ENCODE assay signal across 15 cellular contexts in genomic region chr17:47843391-47843730, GRCh38. TPM values are rescaled to one million over a fixed set of nuclear protein-coding genes. Genes with fewer than 3 reads are reported as not detected.
A peak's percentile ranks its signal among the peaks of the same experiment; 100 is the strongest.
DNase-seq lines count a peak whose midpoint lies in the region; TF ChIP-seq lines count a peak whose summit lies in the region.
"Had no signal": no experiment of that assay in that cellular context is flagged by ENCODE, and none has a peak within 500 bp of the region (broad histone marks: within the 10 kb centered on the region; RNA-seq: fewer than 3 reads in every experiment).

No MANE protein-coding gene starts in this region.

- H3K4me3 Mint-ChIP-seq in brain (peak overlapping the region in 4 of 5 experiments; percentile 26 to 75 (median 46)), progenitor cell of endocrine pancreas (ENCODE audit: low read depth) (no peak overlapping the region)
- H3K4me3 Mint-ChIP-seq: activated CD8-positive, alpha-beta T cell treated with anti-CD3 and anti-CD28 coated beads for 36 hours; activated naive CD8-positive, alpha-beta T cell treated with anti-CD3 and anti-CD28 coated beads for 36 hours; stimulated activated naive CD8-positive, alpha-beta T cell treated with anti-CD3 and anti-CD28 coated beads, Interleukin-15, amount 100 ng/mL, for 72 hours had no signal

- H3K27ac Mint-ChIP-seq in brain (peak overlapping the region in 3 of 5 experiments; percentile 31 to 75 (median 50)), progenitor cell of endocrine pancreas (peak overlapping the region; percentile 62)
- H3K27ac Mint-ChIP-seq: activated CD8-positive, alpha-beta T cell treated with anti-CD3 and anti-CD28 coated beads for 36 hours; activated naive CD8-positive, alpha-beta T cell treated with anti-CD3 and anti-CD28 coated beads for 36 hours; stimulated activated naive CD8-positive, alpha-beta T cell treated with anti-CD3 and anti-CD28 coated beads, Interleukin-15, amount 100 ng/mL, for 72 hours had no signal

- H3K27me3 Mint-ChIP-seq in brain: peaks cover 51% of the 10 kb centered on the region
- peaks cover 34% of the 10 kb centered on the region for H3K27me3 Mint-ChIP-seq in progenitor cell of endocrine pancreas

- H3K27me3 ChIP-seq in prostate gland (replicated peaks; ENCODE audit: insufficient read depth): peaks cover 5% of the 10 kb centered on the region

- peaks cover 7% of the 10 kb centered on the region for H3K4me1 ChIP-seq in prostate gland (replicated peaks)
- H3K4me1 ChIP-seq: uterus had no signal

- H3K27ac ChIP-seq in substantia nigra (ENCODE audit: low read depth, low read length, poor library complexity, severe bottlenecking) (no peak overlapping the region), prostate gland (no peak overlapping the region)
- H3K27ac ChIP-seq: esophagus muscularis mucosa, sigmoid colon, uterus had no signal

- WGBS in prostate gland: 12% methylated on average over 6 of the region's 6 CpGs

- TF ChIP-seq POLR2A in prostate gland (IDR thresholded peaks at IDR 0.05): no peak

- no peaks in the 10 kb centered on the region for H3K9me3 ChIP-seq in prostate gland
- H3K9me3 ChIP-seq: esophagus muscularis mucosa, sigmoid colon, uterus had no signal

- DNase-seq in COLO668 (lab: John Stamatoyannopoulos, UW; ENCODE audit: unreplicated experiment) (peak; percentile 16), progenitor cell of endocrine pancreas (ENCODE audit: low spot score, unreplicated experiment) (no peak), substantia nigra (lab: John Stamatoyannopoulos, UW) (no peak), hippocampal formation (lab: John Stamatoyannopoulos, UW) (no peak), prostate gland (ENCODE audit: low spot score) (no peak)
- DNase-seq: sigmoid colon had no signal

- H3K4me1 Mint-ChIP-seq in brain: peaks cover 58% of the 10 kb centered on the region
- H3K4me1 Mint-ChIP-seq in progenitor cell of endocrine pancreas (ENCODE audit: low read depth): peaks cover 20% of the 10 kb centered on the region

- no peaks in the 10 kb centered on the region for H3K36me3 ChIP-seq in prostate gland
- H3K36me3 ChIP-seq: uterus had no signal

- H3K36me3 Mint-ChIP-seq in brain (no peaks in the 10 kb centered on the region), progenitor cell of endocrine pancreas (ENCODE audit: insufficient read depth) (no peaks in the 10 kb centered on the region)
- H3K36me3 Mint-ChIP-seq: activated naive CD8-positive, alpha-beta T cell treated with anti-CD3 and anti-CD28 coated beads for 36 hours; T-cell had no signal

- peak; percentile 13; the same call in 1 of the 2 replicates for TF ChIP-seq CTCF in LNCAP (IDR thresholded peaks at IDR 0.05)
- TF ChIP-seq CTCF in brain (conservative IDR thresholded peaks at IDR 0.05): peak; percentile 35 to 46
- no peak for TF ChIP-seq CTCF in progenitor cell of endocrine pancreas (IDR thresholded peaks at IDR 0.05; ENCODE audit: unreplicated experiment)
- no peak for TF ChIP-seq CTCF in prostate gland (IDR thresholded peaks at IDR 0.05)

- intact Hi-C loops in prostate gland (cut with DNase I): loop anchor here (10.0 kb wide), 1 partner anchor 1351 kb away; no protein-coding TSS in a partner anchor

- H3K9me3 Mint-ChIP-seq in brain: peaks cover 0 to 5% (median 0%) of the 10 kb centered on the region in 5 experiments
- H3K9me3 Mint-ChIP-seq in progenitor cell of endocrine pancreas (ENCODE audit: low read depth): no peaks in the 10 kb centered on the region
- H3K9me3 Mint-ChIP-seq: activated CD8-positive, alpha-beta T cell treated with anti-CD3 and anti-CD28 coated beads for 36 hours; activated naive CD8-positive, alpha-beta T cell treated with anti-CD3 and anti-CD28 coated beads for 36 hours; stimulated activated naive CD8-positive, alpha-beta T cell treated with anti-CD3 and anti-CD28 coated beads, Interleukin-15, amount 100 ng/mL, for 72 hours; T-cell had no signal

- H3K4me3 ChIP-seq in prostate gland: no peak overlapping the region
- H3K4me3 ChIP-seq: esophagus muscularis mucosa, sigmoid colon, uterus had no signal

RNA-seq across cellular contexts. Expression of gene SCRN2, which starts 2.3 kb away (rescaled TPM):
- 24.3 TPM for polyA plus RNA-seq in brain (ENCODE audit: insufficient read depth, low read depth, low replicate concordance)
- 58.6 and 59.0 TPM in 2 replicates for total RNA-seq in progenitor cell of endocrine pancreas
- total RNA-seq in prostate gland: 10 to 100 TPM; 32.6 to 44.4 TPM

RNA-seq across cellular contexts. Expression of gene SP6, which starts 7.6 kb away (rescaled TPM):
- polyA plus RNA-seq in brain (ENCODE audit: insufficient read depth, low read depth, low replicate concordance): 2.5 TPM
- total RNA-seq in progenitor cell of endocrine pancreas (0.74 and 1.1 TPM in 2 replicates), prostate gland (1 to 10 TPM; 1.4 to 3.1 TPM)
- total RNA-seq: activated naive CD8-positive, alpha-beta T cell treated with anti-CD3 and anti-CD28 coated beads for 36 hours had no signal

RNA-seq across cellular contexts. Expression of gene LRRC46, which starts 11.9 kb away (rescaled TPM):
- polyA plus RNA-seq in brain (ENCODE audit: insufficient read depth, low read depth, low replicate concordance): 3.4 TPM
- total RNA-seq in progenitor cell of endocrine pancreas (1.3 and 1.7 TPM in 2 replicates), prostate gland (1 to 10 TPM; 1.1 to 4.9 TPM)
- total RNA-seq: occipital lobe had no signal

RNA-seq across cellular contexts. Expression of gene MRPL10, which starts 12.0 kb away (rescaled TPM):
- 61.6 TPM for polyA plus RNA-seq in brain (ENCODE audit: insufficient read depth, low read depth, low replicate concordance)
- total RNA-seq in progenitor cell of endocrine pancreas: 41.1 and 44.1 TPM in 2 replicates
- total RNA-seq in prostate gland: 10 to 100 TPM; 46.6 to 47.0 TPM

RNA-seq across cellular contexts. Expression of gene OSBPL7, which starts 21.8 kb away (rescaled TPM):
- polyA plus RNA-seq in brain (ENCODE audit: insufficient read depth, low read depth, low replicate concordance): 6.6 TPM
- 20.5 and 26.2 TPM in 2 replicates for total RNA-seq in progenitor cell of endocrine pancreas
- total RNA-seq in prostate gland: 10 to 100 TPM; 15.0 to 19.2 TPM

Comparison
In these comparisons a context has a peak if more than half of its experiments do, and no peak if none do; other contexts are left out.
1. CTCF ChIP-seq: peak in LNCAP (single experiment) and brain (2 of 2); none in progenitor cell of endocrine pancreas (single experiment) and prostate gland (0 of 4).